Comparison of ENCODE assay signal across 7 cellular contexts in genomic region chr3:53161345-53161819, GRCh38. TPM values are rescaled to one million over a fixed set of nuclear protein-coding genes. Genes with fewer than 3 reads are reported as not detected.
A peak's percentile ranks its signal among the peaks of the same experiment; 100 is the strongest.
DNase-seq lines count a peak whose midpoint lies in the region; ATAC-seq lines count a peak whose summit lies in the region.

No MANE protein-coding gene starts in this region.

- CTCF ChIA-PET in naive thymus-derived CD4-positive, alpha-beta T cell (lab: Charles Lee): no interaction called here

- peaks cover 0 to 4% (median 0%) of the 10 kb centered on the region in 5 donors for H3K36me3 Mint-ChIP-seq in naive thymus-derived CD4-positive, alpha-beta T cell

- H3K4me1 Mint-ChIP-seq in naive thymus-derived CD4-positive, alpha-beta T cell: peaks cover 18 to 30% (median 23%) of the 10 kb centered on the region in 7 donors

- peaks cover 0 to 4% (median 0%) of the 10 kb centered on the region in 3 experiments for H3K36me3 ChIP-seq in naive thymus-derived CD4-positive, alpha-beta T cell (ENCODE audit: control insufficient read depth in 2 of 3, insufficient read depth in 3 of 3, low read length in 3 of 3)

- DNase-seq in RPMI7951 (ENCODE audit: low read depth): peak; percentile 19
- peak; percentile 71 for DNase-seq in ecto neural progenitor cell (ENCODE audit: low spot score)
- peak in 1 of 9 donors; percentile 9 for DNase-seq in naive thymus-derived CD4-positive, alpha-beta T cell
- no peak for DNase-seq in COR-L47 (lab: John Stamatoyannopoulos, UW)
- DNase-seq in Ammon's horn (ENCODE audit: low spot score): no peak

- peak overlapping the region in 7 of 9 donors; percentile 14 to 91 (median 79) for H3K27ac Mint-ChIP-seq in naive thymus-derived CD4-positive, alpha-beta T cell

- H3K4me1 ChIP-seq in naive thymus-derived CD4-positive, alpha-beta T cell (ENCODE audit: control insufficient read depth in 2 of 2, insufficient read depth in 2 of 2, low read length in 2 of 2): peaks cover 9 to 22% of the 10 kb centered on the region in 2 donors

- H3K27me3 ChIP-seq in naive thymus-derived CD4-positive, alpha-beta T cell (ENCODE audit: control insufficient read depth in 2 of 2, insufficient read depth in 2 of 2, low read length in 2 of 2): no peaks in the 10 kb centered on the region

- ATAC-seq in GM18517 (IDR thresholded peaks at IDR 0.05; ENCODE audit: unreplicated experiment) (peak; percentile 18), HG02571 (IDR thresholded peaks at IDR 0.05; ENCODE audit: unreplicated experiment) (peak; percentile 11)
- ATAC-seq in naive thymus-derived CD4-positive, alpha-beta T cell: peak; percentile 2

- POLR2A ChIA-PET in naive thymus-derived CD4-positive, alpha-beta T cell (lab: Charles Lee): interaction anchor here (1.3 kb wide), 1 partner anchor 29 kb away, joined by 5 read pairs; no protein-coding TSS in a partner anchor

- peak overlapping the region; percentile 77 for H3K27ac ChIP-seq in naive thymus-derived CD4-positive, alpha-beta T cell (ENCODE audit: low read depth, low read length)

- peak overlapping the region; percentile 76 to 89 (median 84) for H3K4me3 Mint-ChIP-seq in naive thymus-derived CD4-positive, alpha-beta T cell

- H3K9me3 ChIP-seq in naive thymus-derived CD4-positive, alpha-beta T cell (ENCODE audit: control insufficient read depth in 2 of 3, low read length in 3 of 3): no peaks in the 10 kb centered on the region

- peak overlapping the region; percentile 66 for H3K4me3 ChIP-seq in naive thymus-derived CD4-positive, alpha-beta T cell (ENCODE audit: low read length)

- intact Hi-C loops in naive thymus-derived CD4-positive, alpha-beta T cell (cut with micrococcal nuclease): loop anchor here (1.0 to 5.0 kb wide), 7 partner anchors 31 to 730 kb away; partner anchors contain the start of genes RFT1 (in 2 of the 2) and SELENOK (in 1 of the 2)

- no peaks in the 10 kb centered on the region for H3K9me3 Mint-ChIP-seq in naive thymus-derived CD4-positive, alpha-beta T cell

- H3K27me3 Mint-ChIP-seq in naive thymus-derived CD4-positive, alpha-beta T cell: peaks cover 0 to 34% (median 7%) of the 10 kb centered on the region in 5 donors

RNA-seq across cellular contexts. Expression of gene PRKCD, which starts 0.4 kb away (rescaled TPM):
- total RNA-seq in RPMI7951 (2014; rRNA removed; shearing (Covaris generic)): 4.3 and 5.0 TPM in 2 replicates
- total RNA-seq in naive thymus-derived CD4-positive, alpha-beta T cell: 10 to 100 TPM; 10.2 to 72.8 (median 18.7) TPM
- polyA plus RNA-seq in naive thymus-derived CD4-positive, alpha-beta T cell: 10 to 100 TPM in 1 of 2 donors, 1 to 10 TPM in 1; 7.7 to 17.5 TPM

RNA-seq across cellular contexts. Expression of gene RFT1, which starts 31.1 kb away (rescaled TPM):
- total RNA-seq in RPMI7951 (2014; rRNA removed; shearing (Covaris generic)): 15.7 and 19.6 TPM in 2 replicates
- 10 to 100 TPM; 16.0 to 32.0 (median 26.0) TPM for total RNA-seq in naive thymus-derived CD4-positive, alpha-beta T cell
- polyA plus RNA-seq in naive thymus-derived CD4-positive, alpha-beta T cell: 10 to 100 TPM; 22.9 to 24.1 TPM

Comparison
In these comparisons a context has a peak if more than half of its experiments do, and no peak if none do; other contexts are left out.
1. DNase-seq: peak in RPMI7951 (single experiment) and ecto neural progenitor cell (single experiment); none in COR-L47 (single experiment) and Ammon's horn (single experiment).
2. Peak in every context shown above with its lines, with median percentiles within 50 percentile points of each other: ATAC-seq.